8 cellular contexts compared by ENCODE assay signal in the genomic region with DNA sequence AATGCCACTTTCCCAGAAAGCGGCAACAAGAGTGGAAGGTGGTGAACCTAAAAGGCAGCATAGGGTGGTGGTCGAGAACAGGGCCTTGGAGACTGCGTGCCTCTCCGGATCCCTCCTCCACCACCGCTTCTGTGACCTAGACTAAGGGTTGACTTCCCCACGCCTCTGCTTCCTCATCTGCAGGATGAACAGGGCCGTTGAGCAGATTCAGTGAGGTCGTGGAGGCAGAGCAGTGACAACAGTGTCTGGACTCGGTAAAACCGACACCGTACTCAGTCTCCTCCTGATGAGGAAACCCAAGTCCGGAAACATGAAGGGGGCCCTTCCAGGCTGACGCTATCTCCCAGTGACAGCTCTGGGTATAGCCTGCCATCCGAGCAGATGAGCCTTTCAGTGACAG.
DNase-seq lines count a peak whose midpoint lies in the region; ATAC-seq and TF ChIP-seq lines count a peak whose summit lies in the region.

No MANE protein-coding gene starts in this region.

- H3K27ac Mint-ChIP-seq in activated naive CD8-positive, alpha-beta T cell: no peak overlapping the region

- WGBS in GM23248 (ENCODE audit: low coverage in 1 of 2, low lambda C conversion rate in 2 of 2, missing lambda C conversion rate in 2 of 2), 2 experiments: 83 to 89% methylated on average over 14 of the region's 14 CpGs

- peak overlapping the region; percentile 84 for H3K4me3 Mint-ChIP-seq in activated naive CD8-positive, alpha-beta T cell

- H3K27ac ChIP-seq in GM23248: no peak overlapping the region
- no peak overlapping the region for H3K27ac ChIP-seq in PC-3 (ENCODE audit: low read length)

- H3K27me3 Mint-ChIP-seq in activated naive CD8-positive, alpha-beta T cell: no peaks in the 10 kb centered on the region

- H3K36me3 ChIP-seq in GM23248 (ENCODE audit: low read depth): no peaks in the 10 kb centered on the region
- H3K36me3 ChIP-seq in PC-3 (ENCODE audit: low read depth, low read length): no peaks in the 10 kb centered on the region

- no peak overlapping the region for H2AFZ ChIP-seq in GM23248
- H2AFZ ChIP-seq in PC-3 (ENCODE audit: low read length): no peak overlapping the region

- no peak overlapping the region for H3K9ac ChIP-seq in GM23248
- H3K9ac ChIP-seq in PC-3 (ENCODE audit: low read length): no peak overlapping the region

- H3K4me3 ChIP-seq in GM23248 (no peak overlapping the region), PC-3 (ENCODE audit: low read length) (no peak overlapping the region)

- peaks cover 43% of the 10 kb centered on the region for H3K36me3 Mint-ChIP-seq in activated naive CD8-positive, alpha-beta T cell

- H3K4me2 ChIP-seq in GM23248 (ENCODE audit: unreplicated experiment) (no peak overlapping the region), PC-3 (ENCODE audit: low read length) (no peak overlapping the region)

- H3K4me1 Mint-ChIP-seq in activated naive CD8-positive, alpha-beta T cell (ENCODE audit: low read depth): peaks cover 43% of the 10 kb centered on the region

- CTCF ChIA-PET in PC-3 (lab: Charles Lee): no interaction called here

- TF ChIP-seq CTCF in PC-3 (conservative IDR thresholded peaks at IDR 0.05; ENCODE audit: low read depth, low read length): no peak

- H3K79me2 ChIP-seq in GM23248 (ENCODE audit: insufficient read depth) (no peaks in the 10 kb centered on the region), PC-3 (ENCODE audit: low read length) (no peaks in the 10 kb centered on the region)

- H3K9me3 Mint-ChIP-seq in activated naive CD8-positive, alpha-beta T cell (ENCODE audit: low read depth): peaks cover 6% of the 10 kb centered on the region

- DNase-seq in SIG-M5 (lab: John Stamatoyannopoulos, UW): peak; percentile 79
- peak; percentile 71 for DNase-seq in stimulated activated CD4-positive, alpha-beta T cell treated with anti-CD3 and anti-CD28 coated beads, Interleukin-15, amount 100 ng/mL, for 24 hours
- no peak for DNase-seq in GM23248
- DNase-seq in PC-3: no peak

- BruUV-seq in PC-3 (replicated peaks; lab: Mats Ljungman, UMichigan): no TSS peak

- intact Hi-C loops in PC-3 (cut with micrococcal nuclease): no loop called here

- H3K4me1 ChIP-seq in GM23248 (ENCODE audit: insufficient read depth) (no peaks in the 10 kb centered on the region), PC-3 (ENCODE audit: insufficient read depth, low read length) (no peaks in the 10 kb centered on the region)

- POLR2A ChIA-PET in PC-3 (lab: Charles Lee; ENCODE audit: unreplicated experiment): no interaction called here

- no peaks in the 10 kb centered on the region for H4K20me1 ChIP-seq in GM23248 (ENCODE audit: insufficient read depth)
- no peaks in the 10 kb centered on the region for H4K20me1 ChIP-seq in PC-3 (ENCODE audit: low read length)

- no peaks in the 10 kb centered on the region for H3F3A ChIP-seq in GM23248 (ENCODE audit: insufficient read depth)
- no peaks in the 10 kb centered on the region for H3F3A ChIP-seq in PC-3 (ENCODE audit: low read length, unreplicated experiment)

- ATAC-seq in GM19395 (IDR thresholded peaks at IDR 0.05; ENCODE audit: unreplicated experiment) (peak; percentile 28), HG02798 (IDR thresholded peaks at IDR 0.05; ENCODE audit: poor library complexity, unreplicated experiment) (no peak), PC-3 (no peak), GM18520 (IDR thresholded peaks at IDR 0.05; ENCODE audit: unreplicated experiment) (no peak)

- no peaks in the 10 kb centered on the region for H3K9me3 ChIP-seq in GM23248 (ENCODE audit: low read depth)
- no peaks in the 10 kb centered on the region for H3K9me3 ChIP-seq in PC-3 (ENCODE audit: low read length)

- in situ Hi-C loops in GM23248 (cut with MboI): no loop called here

- H3K27me3 ChIP-seq in GM23248 (replicated peaks; ENCODE audit: insufficient read depth): no peaks in the 10 kb centered on the region
- H3K27me3 ChIP-seq in PC-3 (ENCODE audit: low read length): peaks cover 8% of the 10 kb centered on the region; the same call in 1 of the 2 replicates

- no peaks in the 10 kb centered on the region for H3K9me2 ChIP-seq in GM23248 (ENCODE audit: insufficient read depth)
- no peaks in the 10 kb centered on the region for H3K9me2 ChIP-seq in PC-3 (replicated peaks; ENCODE audit: low read length)

Comparison
In these comparisons a context has a peak if more than half of its experiments do, and no peak if none do; other contexts are left out.
1. DNase-seq: peak in SIG-M5 (single experiment) and stimulated activated CD4-positive, alpha-beta T cell treated with anti-CD3 and anti-CD28 coated beads, Interleukin-15, amount 100 ng/mL, for 24 hours (single experiment); none in GM23248 (single experiment) and PC-3 (single experiment).